Comparison of ENCODE assay signal across 8 cellular contexts in the genomic region with DNA sequence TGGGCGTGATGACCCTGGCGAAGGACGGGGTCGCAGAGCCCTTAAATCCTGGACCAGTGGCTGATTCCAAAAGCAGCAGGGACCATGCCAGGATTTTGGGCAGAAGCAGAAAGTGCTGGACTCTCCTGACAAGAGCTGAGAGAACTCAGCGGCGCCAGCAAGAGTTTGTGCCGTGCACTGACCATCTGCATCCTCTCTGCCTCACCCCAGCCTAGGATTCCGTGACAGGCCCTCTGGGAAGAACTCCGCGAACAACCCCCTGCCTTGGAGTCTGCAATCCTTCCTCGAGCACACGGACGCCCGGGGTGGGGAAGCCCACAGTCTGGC. TPM values are rescaled to one million over a fixed set of nuclear protein-coding genes. Genes with fewer than 3 reads are reported as not detected.
DNase-seq lines count a peak whose midpoint lies in the region; ATAC-seq and TF ChIP-seq lines count a peak whose summit lies in the region.

No MANE protein-coding gene starts in this region.

- no peaks in the 10 kb centered on the region for H3K9me3 ChIP-seq in CD4-positive, alpha-beta T cell (ENCODE audit: control insufficient read depth, low read length)
- H3K9me3 ChIP-seq in OCI-LY3 (ENCODE audit: insufficient read depth, low read length) = peaks cover 5% of the 10 kb centered on the region; the same call in 1 of the 2 replicates
- H3K9me3 ChIP-seq in neutrophil = no peaks in the 10 kb centered on the region

- peaks cover 9% of the 10 kb centered on the region for H3K4me1 Mint-ChIP-seq in CD4-positive, alpha-beta T cell (ENCODE audit: low read depth)

- peak overlapping the region; percentile 56; the same call in 1 of the 2 replicates for H2AFZ ChIP-seq in OCI-LY3 (ENCODE audit: low read depth, low read length)

- TF ChIP-seq CTCF in CD4-positive, alpha-beta T cell (IDR thresholded peaks at IDR 0.05) = no peak
- TF ChIP-seq CTCF in OCI-LY3 (IDR thresholded peaks at IDR 0.05; ENCODE audit: low read depth, low read length) (no peak), epithelial cell of proximal tubule (conservative IDR thresholded peaks at IDR 0.05; ENCODE audit: low read depth, low read length) (no peak), neutrophil (IDR thresholded peaks at IDR 0.05) (no peak), foreskin keratinocyte (conservative IDR thresholded peaks at IDR 0.05) (no peak)

- DNase-seq in CD4-positive, alpha-beta T cell = no peak
- no peak for DNase-seq in epithelial cell of proximal tubule (ENCODE audit: low read depth)
- no peak for DNase-seq in foreskin keratinocyte
- no peak for DNase-seq in cortex of kidney (lab: John Stamatoyannopoulos, UW)
- DNase-seq in activated CD4-positive, alpha-beta T cell treated with anti-CD3 and anti-CD28 coated beads, Interleukin-2, amount 50 U/mL, for 48 hours = no peak

- intact Hi-C loops in CD4-positive, alpha-beta T cell (cut with DNase I, micrococcal nuclease) = loop anchor here (1.0 to 10.0 kb wide), 7 partner anchors 8 to 254 kb away; a partner anchor contains a TSS

- H3K9me3 Mint-ChIP-seq in CD4-positive, alpha-beta T cell = no peaks in the 10 kb centered on the region

- H3K27me3 ChIP-seq in CD4-positive, alpha-beta T cell (ENCODE audit: control insufficient read depth, insufficient read depth, low read length) = peaks cover 7% of the 10 kb centered on the region
- H3K27me3 ChIP-seq in OCI-LY3 (ENCODE audit: low read depth, low read length) (peaks cover 5% of the 10 kb centered on the region; the same call in 1 of the 2 replicates), neutrophil (no peaks in the 10 kb centered on the region), foreskin keratinocyte (peaks cover 3% of the 10 kb centered on the region)

- H3K36me3 ChIP-seq in OCI-LY3 (replicated peaks; ENCODE audit: low read depth, low read length) = peaks cover 16% of the 10 kb centered on the region
- peaks cover 20% of the 10 kb centered on the region for H3K36me3 ChIP-seq in neutrophil

- peaks cover 16% of the 10 kb centered on the region for H3K4me1 ChIP-seq in OCI-LY3 (ENCODE audit: low read length)
- peaks cover 19 to 23% of the 10 kb centered on the region in 2 experiments for H3K4me1 ChIP-seq in neutrophil (ENCODE audit: control insufficient read depth in 1 of 2, insufficient read depth in 1 of 2, low read depth in 1 of 2, low read length in 1 of 2)
- H3K4me1 ChIP-seq in foreskin keratinocyte = no peaks in the 10 kb centered on the region

- H4K20me1 ChIP-seq in OCI-LY3 (ENCODE audit: insufficient read depth, low read length) = no peaks in the 10 kb centered on the region

- CTCF ChIA-PET in CD4-positive, alpha-beta T cell (lab: Charles Lee) = interaction anchor here (1.2 to 1.5 kb wide), 2 partner anchors 8 to 23 kb away, joined by 4 to 5 read pairs; a partner anchor contains a TSS

- H3K4me2 ChIP-seq in OCI-LY3 (ENCODE audit: low read length) = peak overlapping the region; percentile 93

- H3K4me3 ChIP-seq in OCI-LY3 (ENCODE audit: low read length) = peak overlapping the region; percentile 90
- H3K4me3 ChIP-seq in epithelial cell of proximal tubule (ENCODE audit: low read depth, low read length) = peak overlapping the region; percentile 78
- H3K4me3 ChIP-seq in neutrophil (ENCODE audit: low read depth in 1 of 2, low read length in 1 of 2) = peak overlapping the region; percentile 81 to 93

- peaks cover 29% of the 10 kb centered on the region for H3K36me3 Mint-ChIP-seq in CD4-positive, alpha-beta T cell (ENCODE audit: low read depth)

- H3K4me3 Mint-ChIP-seq in CD4-positive, alpha-beta T cell = peak overlapping the region; percentile 88

- H3K27ac Mint-ChIP-seq in CD4-positive, alpha-beta T cell = peak overlapping the region; percentile 70

- H3K9ac ChIP-seq in OCI-LY3 (ENCODE audit: low read length) = peak overlapping the region; percentile 61

- no peak for ATAC-seq in CD4-positive, alpha-beta T cell (ENCODE audit: poor library complexity)
- no peak for ATAC-seq in GM21528 (IDR thresholded peaks at IDR 0.05; ENCODE audit: low FRiP score, unreplicated experiment)
- no peak for ATAC-seq in foreskin keratinocyte

- H3K79me2 ChIP-seq in OCI-LY3 (ENCODE audit: low read length) = peaks cover 17% of the 10 kb centered on the region

- H3K27ac ChIP-seq in CD4-positive, alpha-beta T cell (ENCODE audit: low read depth, low read length) = peak overlapping the region; percentile 10
- H3K27ac ChIP-seq in OCI-LY3 (ENCODE audit: low read length) (no peak overlapping the region), neutrophil (peak overlapping the region; percentile 74), foreskin keratinocyte (no peak overlapping the region)

- POLR2A ChIA-PET in CD4-positive, alpha-beta T cell (lab: Charles Lee) = interaction anchor here (1.0 kb wide), 1 partner anchor 8 kb away, joined by 3 read pairs; no protein-coding TSS in a partner anchor

- peaks cover 15% of the 10 kb centered on the region for H3K27me3 Mint-ChIP-seq in CD4-positive, alpha-beta T cell

RNA-seq across cellular contexts. Expression of a gene that starts 0.6 kb away (rescaled TPM):
- total RNA-seq in CD4-positive, alpha-beta T cell = 100 to 1,000 TPM; 223 to 224 TPM
- total RNA-seq in epithelial cell of proximal tubule = 226 and 258 TPM in 2 replicates
- total RNA-seq in foreskin keratinocyte = 164 and 179 TPM in 2 replicates
- polyA plus RNA-seq in foreskin keratinocyte = 160 and 169 TPM in 2 replicates

RNA-seq across cellular contexts. Expression of a gene that starts 22.5 kb away (rescaled TPM):
- 10 to 100 TPM; 60.1 to 62.8 TPM for total RNA-seq in CD4-positive, alpha-beta T cell
- total RNA-seq in epithelial cell of proximal tubule (2,620 and 3,355 TPM in 2 replicates), foreskin keratinocyte (1,696 and 1,959 TPM in 2 replicates)
- polyA plus RNA-seq in foreskin keratinocyte = 2,595 and 2,779 TPM in 2 replicates

RNA-seq across cellular contexts. Expression of a gene that starts 23.6 kb away (rescaled TPM):
- 1 to 10 TPM in 1 of 2 experiments, under 1 TPM in 1; 0.92 to 1.4 TPM for total RNA-seq in CD4-positive, alpha-beta T cell
- 23.4 and 29.3 TPM in 2 replicates for total RNA-seq in epithelial cell of proximal tubule
- total RNA-seq in foreskin keratinocyte = 6.3 and 7.2 TPM in 2 replicates
- polyA plus RNA-seq in foreskin keratinocyte = 11.0 and 11.6 TPM in 2 replicates

RNA-seq across cellular contexts. Expression of a gene that starts 33.5 kb away (rescaled TPM):
- not detected for total RNA-seq in CD4-positive, alpha-beta T cell
- not detected in 2 replicates for total RNA-seq in epithelial cell of proximal tubule
- not detected in 2 replicates for total RNA-seq in foreskin keratinocyte
- polyA plus RNA-seq in foreskin keratinocyte = not detected in 2 replicates

RNA-seq across cellular contexts. Expression of a gene that starts 44.4 kb away (rescaled TPM):
- under 1 TPM; 0.30 to 0.36 TPM for total RNA-seq in CD4-positive, alpha-beta T cell
- total RNA-seq in epithelial cell of proximal tubule (not detected in 2 replicates), foreskin keratinocyte (not detected in 2 replicates)
- polyA plus RNA-seq in foreskin keratinocyte = not detected in 2 replicates

Comparison
In these comparisons a context has a peak if more than half of its experiments do, and no peak if none do; other contexts are left out.
1. H3K27ac ChIP-seq: peak in CD4-positive, alpha-beta T cell (single experiment) and neutrophil (single experiment); none in OCI-LY3 (single experiment) and foreskin keratinocyte (single experiment).
2. RNA of a gene that starts 22.5 kb away (total RNA-seq): 2,620 to 3,355 TPM in epithelial cell of proximal tubule and 1,696 to 1,959 TPM in foreskin keratinocyte; 60.1 to 62.8 TPM in CD4-positive, alpha-beta T cell; every median in the first group is over 10 times any median in the second.
3. Peak in every context shown above with its lines, with median percentiles within 50 percentile points of each other: H3K4me3 ChIP-seq.